Comparison of ENCODE assay signal across 1 cellular context in the genomic region with DNA sequence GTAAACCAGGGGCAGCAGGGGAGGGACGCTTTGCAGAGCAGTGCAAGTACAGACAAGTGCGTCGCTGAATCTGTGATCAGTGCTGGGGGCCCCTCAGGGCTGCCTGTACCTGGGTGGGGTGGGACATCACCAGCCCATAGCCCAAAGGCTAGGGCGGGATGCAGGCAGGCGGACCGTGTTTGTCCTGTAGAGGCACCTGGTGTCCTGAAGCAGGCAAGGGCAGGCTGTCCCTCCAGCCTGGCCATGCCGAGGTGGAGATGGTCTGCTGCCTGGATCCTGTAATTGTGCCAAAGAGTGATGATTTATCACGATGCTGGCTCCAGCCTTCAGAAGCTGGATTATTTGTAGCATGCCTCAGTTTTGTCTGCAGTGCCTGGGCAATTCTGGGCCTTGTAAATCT.
A peak's percentile ranks its signal among the peaks of the same experiment; 100 is the strongest.
TF ChIP-seq lines count a peak whose summit lies in the region.

No MANE protein-coding gene starts in this region.

TF ChIP-seq in HEK293, 187 proteins besides CTCF, POLR2A, EP300 and RAD21 (continued from another document):
- TF ChIP-seq ZBTB17 (tag by site-specific recombination; IDR thresholded peaks at IDR 0.05) (peak; percentile 65; the same call in 1 of the 2 replicates), HOXD13 (CRISPR knock-in tag; IDR thresholded peaks at IDR 0.05; ENCODE audit: borderline replicate concordance) (no peak), ZNF830 (tag by site-specific recombination; IDR thresholded peaks at IDR 0.05; ENCODE audit: low read depth) (no peak), KLF1 (tag by site-specific recombination; IDR thresholded peaks at IDR 0.05) (peak; percentile 29; the same call in 1 of the 2 replicates)
- TF ChIP-seq, protein P1, sequence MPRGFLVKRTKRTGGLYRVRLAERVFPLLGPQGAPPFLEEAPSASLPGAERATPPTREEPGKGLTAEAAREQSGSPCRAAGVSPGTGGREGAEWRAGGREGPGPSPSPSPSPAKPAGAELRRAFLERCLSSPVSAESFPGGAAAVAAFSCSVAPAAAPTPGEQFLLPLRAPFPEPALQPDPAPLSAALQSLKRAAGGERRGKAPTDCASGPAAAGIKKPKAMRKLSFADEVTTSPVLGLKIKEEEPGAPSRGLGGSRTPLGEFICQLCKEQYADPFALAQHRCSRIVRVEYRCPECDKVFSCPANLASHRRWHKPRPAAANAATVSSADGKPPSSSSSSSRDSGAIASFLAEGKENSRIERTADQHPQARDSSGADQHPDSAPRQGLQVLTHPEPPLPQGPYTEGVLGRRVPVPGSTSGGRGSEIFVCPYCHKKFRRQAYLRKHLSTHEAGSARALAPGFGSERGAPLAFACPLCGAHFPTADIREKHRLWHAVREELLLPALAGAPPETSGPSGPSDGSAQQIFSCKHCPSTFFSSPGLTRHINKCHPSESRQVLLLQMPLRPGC (tag by site-specific recombination; IDR thresholded peaks at IDR 0.05) = no peak
